Comparison of ENCODE assay signal across 11 cellular contexts in the genomic region with DNA sequence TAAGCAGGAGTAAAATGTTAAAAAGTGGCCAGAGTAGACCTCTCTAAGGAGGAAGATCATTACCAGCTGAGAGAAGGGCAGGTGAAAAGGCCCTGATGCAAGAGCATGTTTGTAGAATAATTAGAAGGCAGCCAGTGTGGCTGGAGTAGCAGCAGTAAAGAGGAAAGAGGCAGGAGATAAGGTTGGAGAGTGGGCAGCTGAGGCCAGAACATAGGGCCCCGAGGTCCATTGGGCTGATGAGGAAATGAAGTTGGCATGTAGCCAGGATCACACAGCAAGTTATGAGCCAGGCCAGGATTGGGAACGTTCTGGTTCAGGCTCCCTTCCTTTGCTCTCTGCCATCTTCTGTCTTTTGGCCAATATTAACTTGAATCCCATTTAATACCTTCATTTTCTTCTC. TPM values are rescaled to one million over a fixed set of nuclear protein-coding genes. Genes with fewer than 3 reads are reported as not detected.
DNase-seq lines count a peak whose midpoint lies in the region; ATAC-seq and TF ChIP-seq lines count a peak whose summit lies in the region.
"Had no signal": no experiment of that assay in that cellular context is flagged by ENCODE, and none has a peak within 500 bp of the region (broad histone marks: within the 10 kb centered on the region; RNA-seq: fewer than 3 reads in every experiment).

No MANE protein-coding gene starts in this region.

- H4K20me1 ChIP-seq in GM23248 (ENCODE audit: insufficient read depth) = peaks cover 14% of the 10 kb centered on the region; the same call in 1 of the 2 replicates

- H3K27me3 ChIP-seq in GM23248 (replicated peaks; ENCODE audit: insufficient read depth) (no peaks in the 10 kb centered on the region), left ventricle myocardium inferior (ENCODE audit: low read depth) (no peaks in the 10 kb centered on the region)

- H3K9me2 ChIP-seq in GM23248 (ENCODE audit: insufficient read depth) = no peaks in the 10 kb centered on the region

- no peak overlapping the region for H3K4me2 ChIP-seq in GM23248 (ENCODE audit: unreplicated experiment)

- peaks cover 99% of the 10 kb centered on the region for H3K79me2 ChIP-seq in GM23248 (ENCODE audit: insufficient read depth)

- H3K36me3 ChIP-seq in GM23248 (ENCODE audit: low read depth) (no peaks in the 10 kb centered on the region), left ventricle myocardium inferior (no peaks in the 10 kb centered on the region)

- H3K27ac ChIP-seq in GM23248 (no peak overlapping the region), left ventricle myocardium inferior (replicated peaks) (peak overlapping the region; percentile 24)
- H3K27ac ChIP-seq: epithelial cell of prostate had no signal

- H3K9me3 ChIP-seq in GM23248 (ENCODE audit: low read depth) = no peaks in the 10 kb centered on the region
- H3K9me3 ChIP-seq in left ventricle myocardium inferior (replicated peaks) = no peaks in the 10 kb centered on the region

- in situ Hi-C loops in GM23248 (cut with MboI) = no loop called here

- H3K4me3 ChIP-seq in GM23248 (no peak overlapping the region), left ventricle myocardium inferior (no peak overlapping the region)

- H2AFZ ChIP-seq in GM23248 = no peak overlapping the region

- TF ChIP-seq CTCF in left ventricle myocardium inferior (IDR thresholded peaks at IDR 0.05; ENCODE audit: borderline replicate concordance) = no peak

- intact Hi-C loops in left ventricle myocardium inferior (cut with micrococcal nuclease) = no loop called here

- H3K4me1 ChIP-seq in GM23248 (ENCODE audit: insufficient read depth) (no peaks in the 10 kb centered on the region), left ventricle myocardium inferior (peaks cover 94% of the 10 kb centered on the region)

- peak; percentile 33 for DNase-seq in GM23248
- DNase-seq in NCI-H774 (lab: John Stamatoyannopoulos, UW) = peak; percentile 19
- peak; percentile 29 for DNase-seq in left ventricle myocardium inferior
- peak; percentile 26 for DNase-seq in renal cortical epithelial cell (ENCODE audit: low read depth)
- no peak for DNase-seq in UCSD-AML1 (lab: John Stamatoyannopoulos, UW; ENCODE audit: unreplicated experiment)
- DNase-seq in HK-2 (ENCODE audit: unreplicated experiment) = no peak
- DNase-seq: amniotic stem cell; DND-41; stimulated activated naive CD4-positive, alpha-beta T cell had no signal

- WGBS in GM23248 (ENCODE audit: low coverage in 1 of 2, low lambda C conversion rate in 2 of 2, missing lambda C conversion rate in 2 of 2), 2 experiments = 14 to 15% methylated on average over 2 of the region's 2 CpGs

- H3K9ac ChIP-seq in GM23248 = no peak overlapping the region

- ATAC-seq in GM18519 (IDR thresholded peaks at IDR 0.05; ENCODE audit: low FRiP score, unreplicated experiment) = no peak

- no peaks in the 10 kb centered on the region for H3F3A ChIP-seq in GM23248 (ENCODE audit: insufficient read depth)

RNA-seq across cellular contexts. Expression of gene RALY, which starts 51.6 kb away (rescaled TPM):
- total RNA-seq in GM23248 (2014; rRNA removed; shearing (Covaris generic)) = 65.4 and 66.3 TPM in 2 replicates
- polyA plus RNA-seq in GM23248 (2016; fragmentation: Nextera tagmentation; extraction: Ambion mirVana) = 107 and 113 TPM in 2 replicates
- total RNA-seq in left ventricle myocardium inferior (107 TPM), renal cortical epithelial cell (61.6 and 68.9 TPM in 2 replicates)

Comparison
In these comparisons a context has a peak if more than half of its experiments do, and no peak if none do; other contexts are left out.
1. DNase-seq: peak in GM23248 (single experiment), NCI-H774 (single experiment), left ventricle myocardium inferior (single experiment) and renal cortical epithelial cell (single experiment); none in UCSD-AML1 (single experiment) and HK-2 (single experiment).